In the genomic region with DNA sequence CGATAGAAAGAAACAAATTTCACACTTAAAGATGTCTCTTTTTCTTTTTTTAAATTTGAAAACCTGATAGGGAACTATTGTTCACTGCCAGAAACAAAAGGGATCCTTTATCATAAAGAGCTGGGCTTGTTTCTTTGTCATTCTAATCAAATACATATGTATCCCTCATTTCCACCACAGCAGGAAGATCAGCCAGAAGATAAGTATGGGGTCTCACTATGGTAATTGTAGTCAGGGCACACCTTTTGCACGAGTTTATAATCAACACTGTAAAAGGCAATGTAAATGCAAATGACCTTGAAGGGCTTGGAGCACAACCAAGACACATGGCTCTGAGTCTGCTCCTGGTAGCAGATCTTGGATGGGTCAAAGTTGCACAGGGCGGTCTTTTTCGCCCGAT, we compare ENCODE assay signal across 1 cellular context.
TF ChIP-seq lines count a peak whose summit lies in the region.

No MANE protein-coding gene starts in this region.

TF ChIP-seq in GM23338, 12 proteins besides CTCF, POLR2A, EP300 and RAD21 (continued from another document):
- TF ChIP-seq, protein P1, sequence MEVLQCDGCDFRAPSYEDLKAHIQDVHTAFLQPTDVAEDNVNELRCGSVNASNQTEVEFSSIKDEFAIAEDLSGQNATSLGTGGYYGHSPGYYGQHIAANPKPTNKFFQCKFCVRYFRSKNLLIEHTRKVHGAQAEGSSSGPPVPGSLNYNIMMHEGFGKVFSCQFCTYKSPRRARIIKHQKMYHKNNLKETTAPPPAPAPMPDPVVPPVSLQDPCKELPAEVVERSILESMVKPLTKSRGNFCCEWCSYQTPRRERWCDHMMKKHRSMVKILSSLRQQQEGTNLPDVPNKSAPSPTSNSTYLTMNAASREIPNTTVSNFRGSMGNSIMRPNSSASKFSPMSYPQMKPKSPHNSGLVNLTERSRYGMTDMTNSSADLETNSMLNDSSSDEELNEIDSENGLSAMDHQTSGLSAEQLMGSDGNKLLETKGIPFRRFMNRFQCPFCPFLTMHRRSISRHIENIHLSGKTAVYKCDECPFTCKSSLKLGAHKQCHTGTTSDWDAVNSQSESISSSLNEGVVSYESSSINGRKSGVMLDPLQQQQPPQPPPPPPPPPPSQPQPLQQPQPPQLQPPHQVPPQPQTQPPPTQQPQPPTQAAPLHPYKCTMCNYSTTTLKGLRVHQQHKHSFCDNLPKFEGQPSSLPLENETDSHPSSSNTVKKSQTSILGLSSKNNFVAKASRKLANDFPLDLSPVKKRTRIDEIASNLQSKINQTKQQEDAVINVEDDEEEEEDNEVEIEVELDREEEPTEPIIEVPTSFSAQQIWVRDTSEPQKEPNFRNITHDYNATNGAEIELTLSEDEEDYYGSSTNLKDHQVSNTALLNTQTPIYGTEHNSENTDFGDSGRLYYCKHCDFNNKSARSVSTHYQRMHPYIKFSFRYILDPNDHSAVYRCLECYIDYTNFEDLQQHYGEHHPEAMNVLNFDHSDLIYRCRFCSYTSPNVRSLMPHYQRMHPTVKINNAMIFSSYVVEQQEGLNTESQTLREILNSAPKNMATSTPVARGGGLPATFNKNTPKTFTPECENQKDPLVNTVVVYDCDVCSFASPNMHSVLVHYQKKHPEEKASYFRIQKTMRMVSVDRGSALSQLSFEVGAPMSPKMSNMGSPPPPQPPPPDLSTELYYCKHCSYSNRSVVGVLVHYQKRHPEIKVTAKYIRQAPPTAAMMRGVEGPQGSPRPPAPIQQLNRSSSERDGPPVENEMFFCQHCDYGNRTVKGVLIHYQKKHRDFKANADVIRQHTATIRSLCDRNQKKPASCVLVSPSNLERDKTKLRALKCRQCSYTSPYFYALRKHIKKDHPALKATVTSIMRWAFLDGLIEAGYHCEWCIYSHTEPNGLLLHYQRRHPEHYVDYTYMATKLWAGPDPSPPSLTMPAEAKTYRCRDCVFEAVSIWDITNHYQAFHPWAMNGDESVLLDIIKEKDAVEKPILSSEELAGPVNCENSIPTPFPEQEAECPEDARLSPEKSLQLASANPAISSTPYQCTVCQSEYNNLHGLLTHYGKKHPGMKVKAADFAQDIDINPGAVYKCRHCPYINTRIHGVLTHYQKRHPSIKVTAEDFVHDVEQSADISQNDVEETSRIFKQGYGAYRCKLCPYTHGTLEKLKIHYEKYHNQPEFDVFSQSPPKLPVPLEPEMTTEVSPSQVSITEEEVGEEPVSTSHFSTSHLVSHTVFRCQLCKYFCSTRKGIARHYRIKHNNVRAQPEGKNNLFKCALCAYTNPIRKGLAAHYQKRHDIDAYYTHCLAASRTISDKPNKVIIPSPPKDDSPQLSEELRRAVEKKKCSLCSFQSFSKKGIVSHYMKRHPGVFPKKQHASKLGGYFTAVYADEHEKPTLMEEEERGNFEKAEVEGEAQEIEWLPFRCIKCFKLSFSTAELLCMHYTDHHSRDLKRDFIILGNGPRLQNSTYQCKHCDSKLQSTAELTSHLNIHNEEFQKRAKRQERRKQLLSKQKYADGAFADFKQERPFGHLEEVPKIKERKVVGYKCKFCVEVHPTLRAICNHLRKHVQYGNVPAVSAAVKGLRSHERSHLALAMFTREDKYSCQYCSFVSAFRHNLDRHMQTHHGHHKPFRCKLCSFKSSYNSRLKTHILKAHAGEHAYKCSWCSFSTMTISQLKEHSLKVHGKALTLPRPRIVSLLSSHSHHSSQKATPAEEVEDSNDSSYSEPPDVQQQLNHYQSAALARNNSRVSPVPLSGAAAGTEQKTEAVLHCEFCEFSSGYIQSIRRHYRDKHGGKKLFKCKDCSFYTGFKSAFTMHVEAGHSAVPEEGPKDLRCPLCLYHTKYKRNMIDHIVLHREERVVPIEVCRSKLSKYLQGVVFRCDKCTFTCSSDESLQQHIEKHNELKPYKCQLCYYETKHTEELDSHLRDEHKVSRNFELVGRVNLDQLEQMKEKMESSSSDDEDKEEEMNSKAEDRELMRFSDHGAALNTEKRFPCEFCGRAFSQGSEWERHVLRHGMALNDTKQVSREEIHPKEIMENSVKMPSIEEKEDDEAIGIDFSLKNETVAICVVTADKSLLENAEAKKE (CRISPR knock-in tag; IDR thresholded peaks at IDR 0.05), result peak; percentile 43; the same call in 1 of the 2 replicates
